20 cellular contexts compared by ENCODE assay signal in the genomic region with DNA sequence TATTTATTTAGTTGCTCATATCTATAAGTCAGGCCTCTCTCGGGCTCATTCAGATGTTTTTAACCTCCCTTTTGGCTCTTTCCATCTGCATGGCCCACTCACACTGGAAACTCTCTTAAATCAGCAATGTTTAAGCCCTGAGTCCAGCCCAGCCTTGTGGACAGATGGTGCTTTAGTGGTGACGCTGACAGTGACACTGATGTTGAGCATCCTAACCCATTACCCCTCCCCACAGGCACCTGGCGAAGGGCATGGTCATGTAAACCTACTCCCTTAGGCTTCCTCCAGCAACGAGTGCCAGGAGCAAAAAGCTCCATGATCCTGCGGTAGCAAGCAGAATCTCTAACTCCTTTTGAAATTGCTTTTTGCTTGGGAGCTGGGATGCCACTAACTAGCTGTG.
"Had no signal": no experiment of that assay in that cellular context is flagged by ENCODE, and none has a peak within 500 bp of the region (broad histone marks: within the 10 kb centered on the region; RNA-seq: fewer than 3 reads in every experiment).

No MANE protein-coding gene starts in this region.

- H3K36me3 ChIP-seq: heart right ventricle, neutrophil, spleen, stomach, thoracic aorta had no signal

- H3K27me3 ChIP-seq: neutrophil, spleen had no signal

- H3K27me3 Mint-ChIP-seq: naive thymus-derived CD4-positive, alpha-beta T cell had no signal

- DNase-seq: effector CD4-positive, alpha-beta T cell; foreskin melanocyte; heart right ventricle; hypothalamus; kidney glomerular epithelial cell; mammary epithelial cell; naive thymus-derived CD4-positive, alpha-beta T cell; posterior cingulate gyrus; spleen; stimulated activated CD4-positive, alpha-beta T cell treated with anti-CD3 and anti-CD28 coated beads, Interleukin-15, amount 100 ng/mL, for 24 hours; stimulated activated CD4-positive, alpha-beta T cell treated with anti-CD3 and anti-CD28 coated beads, Interleukin-1b, Interleukin-23, amount 100 ng/mL, for 48 hours; stimulated activated CD4-positive, alpha-beta T cell treated with anti-CD3 and anti-CD28 coated beads, Interleukin-4, amount 100 ng/mL, for 4 hours; stimulated activated naive CD4-positive, alpha-beta T cell; stomach; substantia nigra; trophoblast cell had no signal

- H3K27ac ChIP-seq: coronary artery, heart right ventricle, neutrophil, spleen, stomach, thoracic aorta had no signal

- H3K36me3 Mint-ChIP-seq: naive thymus-derived CD4-positive, alpha-beta T cell had no signal

- H3K4me1 ChIP-seq: heart right ventricle, spleen, stomach had no signal

- ATAC-seq: heart right ventricle; naive thymus-derived CD4-positive, alpha-beta T cell; sciatic nerve had no signal

- H3K4me3 ChIP-seq: coronary artery, heart right ventricle, spleen, stomach, thoracic aorta had no signal

- H3K9me3 ChIP-seq: neutrophil, thoracic aorta had no signal

- H3K4me3 Mint-ChIP-seq: naive thymus-derived CD4-positive, alpha-beta T cell had no signal
